Comparison of ENCODE assay signal across 24 cellular contexts in the genomic region with DNA sequence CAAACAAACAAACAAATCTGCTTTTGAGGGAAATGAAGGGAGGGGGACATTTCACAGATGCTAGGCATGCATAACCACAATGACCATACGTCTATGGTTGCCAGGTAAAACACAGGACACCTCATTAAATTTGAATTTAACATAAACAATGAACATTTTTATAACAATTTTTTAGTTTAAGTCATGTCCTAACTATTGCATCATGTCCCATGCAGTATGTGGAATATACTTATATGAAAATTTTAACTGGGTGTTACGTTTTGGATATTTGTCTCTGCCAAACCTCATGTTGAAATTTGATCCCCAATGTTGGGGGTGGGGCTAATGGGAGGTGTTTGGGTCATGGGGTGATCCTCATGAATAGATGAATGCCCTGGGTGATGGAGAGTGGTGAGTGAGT. TPM values are rescaled to one million over a fixed set of nuclear protein-coding genes. Genes with fewer than 3 reads are reported as not detected.
DNase-seq lines count a peak whose midpoint lies in the region; ATAC-seq and TF ChIP-seq lines count a peak whose summit lies in the region.
"Had no signal": no experiment of that assay in that cellular context is flagged by ENCODE, and none has a peak within 500 bp of the region (broad histone marks: within the 10 kb centered on the region; RNA-seq: fewer than 3 reads in every experiment).

No MANE protein-coding gene starts in this region.

- no peaks in the 10 kb centered on the region for H3K27me3 Mint-ChIP-seq in GM23338 (ENCODE audit: insufficient read depth, low read depth, poor library complexity)
- peaks cover 2% of the 10 kb centered on the region for H3K27me3 Mint-ChIP-seq in neural progenitor cell (ENCODE audit: insufficient read depth, low read depth)
- peaks cover 4% of the 10 kb centered on the region for H3K27me3 Mint-ChIP-seq in activated CD8-positive, alpha-beta T cell treated with anti-CD3 and anti-CD28 coated beads for 36 hours

- ATAC-seq in GM23338 (peak; percentile 39; the same call in 2 of the 3 replicates), GM18511 (IDR thresholded peaks at IDR 0.05; ENCODE audit: unreplicated experiment) (no peak)
- ATAC-seq in activated CD8-positive, alpha-beta T cell treated with anti-CD3 and anti-CD28 coated beads for 36 hours, result no peak
- ATAC-seq: CD8-positive, alpha-beta T cell; Right ventricle myocardium inferior; SK-N-SH treated with all-trans-retinoic acid at 6 μM for 48 hours had no signal

- intact Hi-C loops in activated CD8-positive, alpha-beta T cell treated with anti-CD3 and anti-CD28 coated beads for 36 hours (cut with micrococcal nuclease), result no loop called here

- no peak for TF ChIP-seq CTCF in GM23338 (conservative IDR thresholded peaks at IDR 0.05; ENCODE audit: low read depth in 2 of 2)
- TF ChIP-seq CTCF in neural progenitor cell (IDR thresholded peaks at IDR 0.05), result no peak
- no peak for TF ChIP-seq CTCF in activated CD8-positive, alpha-beta T cell treated with anti-CD3 and anti-CD28 coated beads for 36 hours (IDR thresholded peaks at IDR 0.05)

- no peaks in the 10 kb centered on the region for H3F3A ChIP-seq in GM23338 (replicated peaks; ENCODE audit: low read depth)
- H3F3A ChIP-seq in neural progenitor cell (ENCODE audit: low read depth), result no peaks in the 10 kb centered on the region

- H3K9me2 ChIP-seq in GM23338 (ENCODE audit: insufficient read depth), result peaks cover 10% of the 10 kb centered on the region; the same call in 1 of the 2 replicates

- H4K20me1 ChIP-seq in GM23338 (replicated peaks; ENCODE audit: insufficient read depth) (no peaks in the 10 kb centered on the region), neural progenitor cell (ENCODE audit: low read depth) (no peaks in the 10 kb centered on the region)

- H3K9me3 ChIP-seq in neural progenitor cell (ENCODE audit: low read depth), result no peaks in the 10 kb centered on the region
- H3K9me3 ChIP-seq: SJCRH30 had no signal

- peaks cover 14% of the 10 kb centered on the region for H3K4me1 ChIP-seq in GM23338 (ENCODE audit: insufficient read depth)
- H3K4me1 ChIP-seq in neural progenitor cell, result peaks cover 12% of the 10 kb centered on the region
- H3K4me1 ChIP-seq: SJCRH30 had no signal

- H3K36me3 ChIP-seq in GM23338 (ENCODE audit: insufficient read depth) (no peaks in the 10 kb centered on the region), neural progenitor cell (no peaks in the 10 kb centered on the region)
- H3K36me3 ChIP-seq: SJCRH30 had no signal

- H3K79me2 ChIP-seq in GM23338 (replicated peaks; ENCODE audit: insufficient read depth) (no peaks in the 10 kb centered on the region), neural progenitor cell (ENCODE audit: low read depth) (no peaks in the 10 kb centered on the region)

- DNase-seq in GM23338 (ENCODE audit: low spot score), result peak; percentile 25
- peak; percentile 26 for DNase-seq in NCI-H69 (lab: John Stamatoyannopoulos, UW)
- DNase-seq in fibroblast of peridontal ligament (ENCODE audit: extremely low read depth), result peak; percentile 10
- no peak for DNase-seq in neural progenitor cell (ENCODE audit: low spot score)
- no peak for DNase-seq in NCI-H2081 treated with DMSO at 0.1 percent for 48 hours (lab: John Stamatoyannopoulos, UW)
- DNase-seq in activated CD8-positive, alpha-beta T cell treated with anti-CD3 and anti-CD28 coated beads for 36 hours, result no peak
- DNase-seq: C1 segment of cervical spinal cord; CD8-positive, alpha-beta T cell; DMS 273 treated with DMSO at 0.1 percent for 48 hours; DMS79 treated with DMSO at 0.1 percent for 48 hours; GM23248; HCEC 1CT; NCI-H1092 treated with DMSO at 0.1 percent for 48 hours; NCI-H1436; NCI-H187; NCI-H2107; NCI-H446 treated with DMSO at 0.1 percent for 48 hours; NCI-H526; PC-9; SJCRH30 had no signal

- H3K4me3 ChIP-seq in GM23338 (no peak overlapping the region), neural progenitor cell (no peak overlapping the region)
- H3K4me3 ChIP-seq: GM23248, PC-9, SJCRH30 had no signal

- H3K9me3 Mint-ChIP-seq in GM23338 (0 out of 3 replicates have a peak, but pooled peaks cover 3% of the 10 kb centered on the region), neural progenitor cell (peaks cover 2% of the 10 kb centered on the region)
- peaks cover 2% of the 10 kb centered on the region for H3K9me3 Mint-ChIP-seq in activated CD8-positive, alpha-beta T cell treated with anti-CD3 and anti-CD28 coated beads for 36 hours
- H3K9me3 Mint-ChIP-seq: CD8-positive, alpha-beta T cell; IgD-negative memory B cell had no signal

- CTCF ChIA-PET in activated CD8-positive, alpha-beta T cell treated with anti-CD3 and anti-CD28 coated beads for 36 hours (lab: Charles Lee), result no interaction called here

- H2AFZ ChIP-seq in GM23338 (no peak overlapping the region), neural progenitor cell (replicated peaks) (no peak overlapping the region)
- H2AFZ ChIP-seq: GM23248, PC-9 had no signal

- H3K27ac ChIP-seq in GM23338 (ENCODE audit: low read depth) (no peak overlapping the region), neural progenitor cell (no peak overlapping the region)
- H3K27ac ChIP-seq: GM23248, PC-9, SJCRH30 had no signal

- H3K27ac Mint-ChIP-seq in GM23338 (no peak overlapping the region), neural progenitor cell (peak overlapping the region; percentile 12)
- H3K27ac Mint-ChIP-seq in activated CD8-positive, alpha-beta T cell treated with anti-CD3 and anti-CD28 coated beads for 36 hours, result no peak overlapping the region
- H3K27ac Mint-ChIP-seq: CD8-positive, alpha-beta T cell; IgD-negative memory B cell had no signal

- no peaks in the 10 kb centered on the region for H3K27me3 ChIP-seq in GM23338 (ENCODE audit: insufficient read depth)
- H3K27me3 ChIP-seq in neural progenitor cell, result no peaks in the 10 kb centered on the region
- H3K27me3 ChIP-seq: SJCRH30 had no signal

- peaks cover 21% of the 10 kb centered on the region for H3K4me1 Mint-ChIP-seq in GM23338
- peaks cover 15% of the 10 kb centered on the region for H3K4me1 Mint-ChIP-seq in neural progenitor cell
- H3K4me1 Mint-ChIP-seq in activated CD8-positive, alpha-beta T cell treated with anti-CD3 and anti-CD28 coated beads for 36 hours (ENCODE audit: low read depth), result no peaks in the 10 kb centered on the region
- H3K4me1 Mint-ChIP-seq: IgD-negative memory B cell had no signal

- no peak overlapping the region for H3K9ac ChIP-seq in neural progenitor cell
- H3K9ac ChIP-seq: GM23248 had no signal

- POLR2A ChIA-PET in activated CD8-positive, alpha-beta T cell treated with anti-CD3 and anti-CD28 coated beads for 36 hours (lab: Charles Lee), result no interaction called here

- 0 out of 3 replicates have a peak, but pooled peaks cover 2% of the 10 kb centered on the region for H3K36me3 Mint-ChIP-seq in GM23338 (ENCODE audit: low read depth)
- no peaks in the 10 kb centered on the region for H3K36me3 Mint-ChIP-seq in neural progenitor cell
- H3K36me3 Mint-ChIP-seq in activated CD8-positive, alpha-beta T cell treated with anti-CD3 and anti-CD28 coated beads for 36 hours (ENCODE audit: low read depth), result no peaks in the 10 kb centered on the region
- H3K36me3 Mint-ChIP-seq: CD8-positive, alpha-beta T cell had no signal

- no peak overlapping the region for H3K4me3 Mint-ChIP-seq in GM23338
- H3K4me3 Mint-ChIP-seq in neural progenitor cell, result no peak overlapping the region
- H3K4me3 Mint-ChIP-seq in activated CD8-positive, alpha-beta T cell treated with anti-CD3 and anti-CD28 coated beads for 36 hours, result no peak overlapping the region
- H3K4me3 Mint-ChIP-seq: CD8-positive, alpha-beta T cell had no signal

- H3K4me2 ChIP-seq in GM23338 (no peak overlapping the region), neural progenitor cell (no peak overlapping the region)
- H3K4me2 ChIP-seq: PC-9 had no signal

TF ChIP-seq in GM23338, 12 proteins besides CTCF, POLR2A, EP300 and RAD21 (continues in another document):
- no peak for TF ChIP-seq ZNF114 (CRISPR knock-in tag; IDR thresholded peaks at IDR 0.05)

RNA-seq across cellular contexts. Expression of gene ZBTB18, which starts 31.0 kb away (rescaled TPM):
- total RNA-seq in GM23338 (2014; rRNA removed; shearing (Covaris generic)), result 12.2 and 16.5 TPM in 2 replicates
- 5.5 and 6.7 TPM in 2 replicates for polyA plus RNA-seq in GM23338 (2016; fragmentation: Nextera tagmentation; extraction: Ambion mirVana)
- total RNA-seq in neural progenitor cell (ENCODE audit: low replicate concordance), result 26.8 and 30.1 TPM in 2 replicates
- 1 to 10 TPM; 8.2 TPM for total RNA-seq in activated CD8-positive, alpha-beta T cell treated with anti-CD3 and anti-CD28 coated beads for 36 hours

Comparison
In these comparisons a context has a peak if more than half of its experiments do, and no peak if none do; other contexts are left out.
1. DNase-seq: peak in GM23338 (single experiment), NCI-H69 (single experiment) and fibroblast of peridontal ligament (single experiment); none in neural progenitor cell (single experiment), NCI-H2081 treated with DMSO at 0.1 percent for 48 hours (single experiment) and activated CD8-positive, alpha-beta T cell treated with anti-CD3 and anti-CD28 coated beads for 36 hours (single experiment).